In genomic region chr17:39678340-39679116, GRCh38 we compare ENCODE assay signal across 11 cellular contexts. TPM values are rescaled to one million over a fixed set of nuclear protein-coding genes. Genes with fewer than 3 reads are reported as not detected.
DNase-seq lines count a peak whose midpoint lies in the region; ATAC-seq lines count a peak whose summit lies in the region.
"Had no signal": no experiment of that assay in that cellular context is flagged by ENCODE, and none has a peak within 500 bp of the region (broad histone marks: within the 10 kb centered on the region; RNA-seq: fewer than 3 reads in every experiment).

No MANE protein-coding gene starts in this region.

- no peak for DNase-seq in activated CD4-positive, alpha-beta T cell treated with anti-CD3 and anti-CD28 coated beads, Interleukin-2, amount 10 ng/mL, durations not matched to agents 24 days and 14 days
- no peak for DNase-seq in activated CD4-positive, alpha-beta T cell treated with anti-CD3 and anti-CD28 coated beads, Interleukin-2, amount 50 U/mL, for 1 hour
- no peak for DNase-seq in activated CD4-positive, alpha-beta memory T cell treated with anti-CD3 and anti-CD28 coated beads, Interleukin-2, amount 10 ng/mL, durations not matched to agents 7 days and 5 days
- DNase-seq in immature natural killer cell (no peak), SW 1271 (lab: John Stamatoyannopoulos, UW) (no peak), GOT3 (lab: John Stamatoyannopoulos, UW) (no peak)
- no peak for DNase-seq in stimulated activated naive B cell treated with anti-CD40 and anti-IgM and Interleukin-4, amounts not matched to agents 10 μg/mL and 1 μg/mL and 100 μg/mL, for 72 hours
- DNase-seq: ACHN, IMR-90 had no signal

- peaks cover 25% of the 10 kb centered on the region for H3K36me3 Mint-ChIP-seq in activated CD4-positive, alpha-beta T cell treated with anti-CD3 and anti-CD28 coated beads, Interleukin-2, amount 10 ng/mL, durations not matched to agents 24 days and 14 days (ENCODE audit: low read depth)
- H3K36me3 Mint-ChIP-seq in activated CD4-positive, alpha-beta memory T cell treated with anti-CD3 and anti-CD28 coated beads, Interleukin-2, amount 10 ng/mL, durations not matched to agents 7 days and 5 days (ENCODE audit: low read depth): peaks cover 10% of the 10 kb centered on the region
- peaks cover 5 to 15% (median 6%) of the 10 kb centered on the region in 3 donors for H3K36me3 Mint-ChIP-seq in immature natural killer cell
- H3K36me3 Mint-ChIP-seq in stimulated activated naive B cell treated with anti-CD40 and anti-IgM and Interleukin-4, amounts not matched to agents 10 μg/mL and 1 μg/mL and 100 μg/mL, for 72 hours: peaks cover 4 to 21% of the 10 kb centered on the region in 2 donors

- ATAC-seq in stimulated activated naive B cell treated with anti-CD40 and anti-IgM and Interleukin-4, amounts not matched to agents 10 μg/mL and 1 μg/mL and 100 μg/mL, for 72 hours (replicated peaks): no peak
- ATAC-seq in GM21367 (IDR thresholded peaks at IDR 0.05; ENCODE audit: unreplicated experiment): no peak

- peak overlapping the region; percentile 13 for H3K27ac Mint-ChIP-seq in activated CD4-positive, alpha-beta T cell treated with anti-CD3 and anti-CD28 coated beads, Interleukin-2, amount 10 ng/mL, durations not matched to agents 24 days and 14 days
- H3K27ac Mint-ChIP-seq in activated CD4-positive, alpha-beta memory T cell treated with anti-CD3 and anti-CD28 coated beads, Interleukin-2, amount 10 ng/mL, durations not matched to agents 7 days and 5 days: peak overlapping the region; percentile 83
- H3K27ac Mint-ChIP-seq in immature natural killer cell: peak overlapping the region; percentile 91 to 98 (median 96)
- H3K27ac Mint-ChIP-seq in stimulated activated naive B cell treated with anti-CD40 and anti-IgM and Interleukin-4, amounts not matched to agents 10 μg/mL and 1 μg/mL and 100 μg/mL, for 72 hours: peak overlapping the region; percentile 91

- no peaks in the 10 kb centered on the region for H3K27me3 Mint-ChIP-seq in activated CD4-positive, alpha-beta T cell treated with anti-CD3 and anti-CD28 coated beads, Interleukin-2, amount 10 ng/mL, durations not matched to agents 24 days and 14 days
- no peaks in the 10 kb centered on the region for H3K27me3 Mint-ChIP-seq in activated CD4-positive, alpha-beta memory T cell treated with anti-CD3 and anti-CD28 coated beads, Interleukin-2, amount 10 ng/mL, durations not matched to agents 7 days and 5 days
- H3K27me3 Mint-ChIP-seq in immature natural killer cell (ENCODE audit: low read depth in 3 of 3): peaks cover 2 to 10% (median 3%) of the 10 kb centered on the region in 3 donors
- H3K27me3 Mint-ChIP-seq in stimulated activated naive B cell treated with anti-CD40 and anti-IgM and Interleukin-4, amounts not matched to agents 10 μg/mL and 1 μg/mL and 100 μg/mL, for 72 hours: no peaks in the 10 kb centered on the region

- intact Hi-C loops in activated CD4-positive, alpha-beta T cell treated with anti-CD3 and anti-CD28 coated beads, Interleukin-2, amount 10 ng/mL, durations not matched to agents 24 days and 14 days (cut with micrococcal nuclease): no loop called here

- no peak overlapping the region for H3K4me3 Mint-ChIP-seq in activated CD4-positive, alpha-beta T cell treated with anti-CD3 and anti-CD28 coated beads, Interleukin-2, amount 10 ng/mL, durations not matched to agents 24 days and 14 days
- H3K4me3 Mint-ChIP-seq in activated CD4-positive, alpha-beta memory T cell treated with anti-CD3 and anti-CD28 coated beads, Interleukin-2, amount 10 ng/mL, durations not matched to agents 7 days and 5 days: no peak overlapping the region
- peak overlapping the region in 4 of 5 donors; percentile 66 to 79 (median 74) for H3K4me3 Mint-ChIP-seq in immature natural killer cell
- H3K4me3 Mint-ChIP-seq in stimulated activated naive B cell treated with anti-CD40 and anti-IgM and Interleukin-4, amounts not matched to agents 10 μg/mL and 1 μg/mL and 100 μg/mL, for 72 hours: peak overlapping the region in 1 of 2 donors; percentile 39
- H3K4me3 Mint-ChIP-seq: activated T-helper 1 cell treated with anti-CD3 and anti-CD28 coated beads, Interleukin-12 subunit alpha, Interleukin-12 subunit beta, Interleukin-2, Interleukin-4 antibody, amounts not matched to agents 30 ng/mL and 10 ng/mL and 1 ng/mL, durations not matched to agents 14 hours and 24 hours and 36 hours had no signal

- H3K9me3 Mint-ChIP-seq in activated CD4-positive, alpha-beta T cell treated with anti-CD3 and anti-CD28 coated beads, Interleukin-2, amount 10 ng/mL, durations not matched to agents 24 days and 14 days: no peaks in the 10 kb centered on the region
- no peaks in the 10 kb centered on the region for H3K9me3 Mint-ChIP-seq in activated CD4-positive, alpha-beta memory T cell treated with anti-CD3 and anti-CD28 coated beads, Interleukin-2, amount 10 ng/mL, durations not matched to agents 7 days and 5 days
- H3K9me3 Mint-ChIP-seq in immature natural killer cell: no peaks in the 10 kb centered on the region
- no peaks in the 10 kb centered on the region for H3K9me3 Mint-ChIP-seq in stimulated activated naive B cell treated with anti-CD40 and anti-IgM and Interleukin-4, amounts not matched to agents 10 μg/mL and 1 μg/mL and 100 μg/mL, for 72 hours
- H3K9me3 Mint-ChIP-seq: activated T-helper 1 cell treated with anti-CD3 and anti-CD28 coated beads, Interleukin-12 subunit alpha, Interleukin-12 subunit beta, Interleukin-2, Interleukin-4 antibody, amounts not matched to agents 30 ng/mL and 10 ng/mL and 1 ng/mL, durations not matched to agents 14 hours and 24 hours and 36 hours had no signal

- POLR2A ChIA-PET in activated CD4-positive, alpha-beta memory T cell treated with anti-CD3 and anti-CD28 coated beads, Interleukin-2, amount 10 ng/mL, durations not matched to agents 7 days and 5 days (lab: Charles Lee): interaction anchor here (1.9 to 8.8 kb wide), 4 partner anchors 8 to 52 kb away, joined by 14 to 71 read pairs (median 17); partner anchors contain the start of genes MIEN1, PGAP3 and PNMT

- CTCF ChIA-PET in activated CD4-positive, alpha-beta memory T cell treated with anti-CD3 and anti-CD28 coated beads, Interleukin-2, amount 10 ng/mL, durations not matched to agents 7 days and 5 days (lab: Charles Lee): interaction anchor here (0.6 to 2.6 kb wide), 11 partner anchors 9 to 286 kb away, joined by 3 to 16 read pairs (median 5); partner anchors contain the start of genes MIEN1, PGAP3 and PNMT

- H3K4me1 Mint-ChIP-seq in activated CD4-positive, alpha-beta T cell treated with anti-CD3 and anti-CD28 coated beads, Interleukin-2, amount 10 ng/mL, durations not matched to agents 24 days and 14 days: peaks cover 48% of the 10 kb centered on the region
- peaks cover 59% of the 10 kb centered on the region for H3K4me1 Mint-ChIP-seq in activated CD4-positive, alpha-beta memory T cell treated with anti-CD3 and anti-CD28 coated beads, Interleukin-2, amount 10 ng/mL, durations not matched to agents 7 days and 5 days
- peaks cover 63 to 67% of the 10 kb centered on the region in 2 donors for H3K4me1 Mint-ChIP-seq in immature natural killer cell
- peaks cover 67 to 82% of the 10 kb centered on the region in 2 donors for H3K4me1 Mint-ChIP-seq in stimulated activated naive B cell treated with anti-CD40 and anti-IgM and Interleukin-4, amounts not matched to agents 10 μg/mL and 1 μg/mL and 100 μg/mL, for 72 hours

RNA-seq across cellular contexts. Expression of gene PGAP3, which starts 9.3 kb away (rescaled TPM):
- 12.5 and 13.5 TPM in 2 replicates for total RNA-seq in activated CD4-positive, alpha-beta T cell treated with anti-CD3 and anti-CD28 coated beads, Interleukin-2, amount 10 ng/mL, durations not matched to agents 24 days and 14 days
- total RNA-seq in activated CD4-positive, alpha-beta memory T cell treated with anti-CD3 and anti-CD28 coated beads, Interleukin-2, amount 10 ng/mL, durations not matched to agents 7 days and 5 days: 10 to 100 TPM; 14.0 to 14.2 TPM
- 10 to 100 TPM; 24.0 to 47.1 (median 37.8) TPM for polyA plus RNA-seq in immature natural killer cell

RNA-seq across cellular contexts. Expression of gene PNMT, which starts 10.3 kb away (rescaled TPM):
- total RNA-seq in activated CD4-positive, alpha-beta T cell treated with anti-CD3 and anti-CD28 coated beads, Interleukin-2, amount 10 ng/mL, durations not matched to agents 24 days and 14 days: not detected in 2 replicates
- not detected for total RNA-seq in activated CD4-positive, alpha-beta memory T cell treated with anti-CD3 and anti-CD28 coated beads, Interleukin-2, amount 10 ng/mL, durations not matched to agents 7 days and 5 days
- polyA plus RNA-seq in immature natural killer cell: 1 to 10 TPM in 2 of 3 donors, not detected in 1; 1.4 to 1.6 TPM
- total RNA-seq: activated T-helper 1 cell treated with anti-CD3 and anti-CD28 coated beads, Interleukin-12 subunit alpha, Interleukin-12 subunit beta, Interleukin-2, Interleukin-4 antibody, amounts not matched to agents 30 ng/mL and 10 ng/mL and 1 ng/mL, durations not matched to agents 14 hours and 24 hours and 36 hours; IMR-90 had no signal
- polyA plus RNA-seq: IMR-90 had no signal

RNA-seq across cellular contexts. Expression of gene TCAP, which starts 13.4 kb away (rescaled TPM):
- 0.83 and 1.0 TPM in 2 replicates for total RNA-seq in activated CD4-positive, alpha-beta T cell treated with anti-CD3 and anti-CD28 coated beads, Interleukin-2, amount 10 ng/mL, durations not matched to agents 24 days and 14 days
- 1 to 10 TPM; 1.3 to 1.5 TPM for total RNA-seq in activated CD4-positive, alpha-beta memory T cell treated with anti-CD3 and anti-CD28 coated beads, Interleukin-2, amount 10 ng/mL, durations not matched to agents 7 days and 5 days
- not detected for polyA plus RNA-seq in immature natural killer cell

RNA-seq across cellular contexts. Expression of gene ERBB2, which starts 21.3 kb away (rescaled TPM):
- total RNA-seq in activated CD4-positive, alpha-beta T cell treated with anti-CD3 and anti-CD28 coated beads, Interleukin-2, amount 10 ng/mL, durations not matched to agents 24 days and 14 days: 3.1 and 4.3 TPM in 2 replicates
- 1 to 10 TPM; 5.1 to 6.0 TPM for total RNA-seq in activated CD4-positive, alpha-beta memory T cell treated with anti-CD3 and anti-CD28 coated beads, Interleukin-2, amount 10 ng/mL, durations not matched to agents 7 days and 5 days
- polyA plus RNA-seq in immature natural killer cell: 10 to 100 TPM; 14.5 to 49.2 (median 25.2) TPM

RNA-seq across cellular contexts. Expression of gene STARD3, which starts 41.6 kb away (rescaled TPM):
- 53.6 and 60.3 TPM in 2 replicates for total RNA-seq in activated CD4-positive, alpha-beta T cell treated with anti-CD3 and anti-CD28 coated beads, Interleukin-2, amount 10 ng/mL, durations not matched to agents 24 days and 14 days
- total RNA-seq in activated CD4-positive, alpha-beta memory T cell treated with anti-CD3 and anti-CD28 coated beads, Interleukin-2, amount 10 ng/mL, durations not matched to agents 7 days and 5 days: 10 to 100 TPM; 72.0 to 73.7 TPM
- polyA plus RNA-seq in immature natural killer cell: 10 to 100 TPM; 45.1 to 88.6 (median 78.5) TPM

Comparison
In these comparisons a context has a peak if more than half of its experiments do, and no peak if none do; other contexts are left out.
1. H3K27ac Mint-ChIP-seq: peak in every context shown above with its lines; median percentile 96 in immature natural killer cell; 91 in stimulated activated naive B cell treated with anti-CD40 and anti-IgM and Interleukin-4, amounts not matched to agents 10 μg/mL and 1 μg/mL and 100 μg/mL, for 72 hours; 83 in activated CD4-positive, alpha-beta memory T cell treated with anti-CD3 and anti-CD28 coated beads, Interleukin-2, amount 10 ng/mL, durations not matched to agents 7 days and 5 days; 13 in activated CD4-positive, alpha-beta T cell treated with anti-CD3 and anti-CD28 coated beads, Interleukin-2, amount 10 ng/mL, durations not matched to agents 24 days and 14 days.
2. H3K4me3 Mint-ChIP-seq: peak in immature natural killer cell (4 of 5); none in activated CD4-positive, alpha-beta T cell treated with anti-CD3 and anti-CD28 coated beads, Interleukin-2, amount 10 ng/mL, durations not matched to agents 24 days and 14 days (single experiment) and activated CD4-positive, alpha-beta memory T cell treated with anti-CD3 and anti-CD28 coated beads, Interleukin-2, amount 10 ng/mL, durations not matched to agents 7 days and 5 days (single experiment).